In the genomic region with DNA sequence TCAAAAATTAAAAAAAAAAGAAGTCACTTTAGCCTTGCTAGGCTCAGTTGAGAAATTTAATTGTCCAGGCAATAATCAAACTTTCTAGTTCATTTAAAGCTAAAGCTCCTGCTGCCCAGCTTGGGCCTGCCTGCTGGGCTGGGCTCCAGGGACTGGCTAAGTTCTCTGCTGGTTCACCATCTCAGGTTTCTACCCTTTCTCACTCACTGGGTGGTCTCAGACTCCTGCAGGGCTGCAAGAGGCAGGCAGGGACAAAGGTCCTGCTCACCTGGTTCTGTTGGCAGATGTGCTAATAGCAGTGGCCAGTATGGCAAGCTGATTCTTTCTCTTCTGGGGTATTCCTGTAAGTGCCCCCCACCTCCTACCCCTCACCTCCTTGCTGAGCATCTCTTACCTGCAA, we compare ENCODE assay signal across 17 cellular contexts. TPM values are rescaled to one million over a fixed set of nuclear protein-coding genes. Genes with fewer than 3 reads are reported as not detected.
"Had no signal": no experiment of that assay in that cellular context is flagged by ENCODE, and none has a peak within 500 bp of the region (broad histone marks: within the 10 kb centered on the region; RNA-seq: fewer than 3 reads in every experiment).

No MANE protein-coding gene starts in this region.

- ATAC-seq: activated CD8-positive, alpha-beta T cell treated with anti-CD3 and anti-CD28 coated beads, Interleukin-2, amount 10 ng/mL, durations not matched to agents 7 days and 5 days; naive thymus-derived CD4-positive, alpha-beta T cell; sciatic nerve; upper lobe of right lung had no signal

- H3K36me3 ChIP-seq: ascending aorta, thoracic aorta had no signal

- H3K4me1 ChIP-seq: ascending aorta, upper lobe of right lung had no signal

- H3K36me3 Mint-ChIP-seq: memory B cell had no signal

- H3K9me3 Mint-ChIP-seq: activated CD4-positive, alpha-beta T cell treated with anti-CD3 and anti-CD28 coated beads, Interleukin-2, amount 10 ng/mL, durations not matched to agents 24 days and 14 days; immature natural killer cell; memory B cell had no signal

- H3K4me2 ChIP-seq: smooth muscle cell had no signal

- H3K27me3 ChIP-seq: ascending aorta, upper lobe of right lung had no signal

- H3K4me3 Mint-ChIP-seq: activated CD4-positive, alpha-beta T cell treated with anti-CD3 and anti-CD28 coated beads, Interleukin-2, amount 10 ng/mL, durations not matched to agents 24 days and 14 days; activated CD8-positive, alpha-beta T cell treated with anti-CD3 and anti-CD28 coated beads, Interleukin-2, amount 10 ng/mL, durations not matched to agents 7 days and 5 days; immature natural killer cell; memory B cell; naive thymus-derived CD4-positive, alpha-beta T cell had no signal

- DNase-seq: activated CD4-positive, alpha-beta T cell treated with anti-CD3 and anti-CD28 coated beads, Interleukin-2, amount 10 ng/mL, durations not matched to agents 24 days and 14 days; activated CD8-positive, alpha-beta T cell treated with anti-CD3 and anti-CD28 coated beads, Interleukin-2, amount 10 ng/mL, durations not matched to agents 7 days and 5 days; activated naive CD4-positive, alpha-beta T cell treated with Interleukin-2 at 50 U/mL for 16 hours; cerebellar nuclear complex; cortex of kidney; immature natural killer cell; kidney glomerular epithelial cell; naive thymus-derived CD4-positive, alpha-beta T cell; stimulated activated CD4-positive, alpha-beta T cell treated with anti-CD3 and anti-CD28 coated beads, Interleukin-4, amount 100 ng/mL, for 1 hour; T-helper 1 cell; T1000; upper lobe of right lung had no signal

- H3K4me3 ChIP-seq: ascending aorta, smooth muscle cell, thoracic aorta, upper lobe of right lung had no signal

- H3K27me3 Mint-ChIP-seq: activated CD4-positive, alpha-beta T cell treated with anti-CD3 and anti-CD28 coated beads, Interleukin-2, amount 10 ng/mL, durations not matched to agents 24 days and 14 days; naive thymus-derived CD4-positive, alpha-beta T cell had no signal

- H3K27ac ChIP-seq: ascending aorta, thoracic aorta, upper lobe of right lung had no signal

- H3K9me3 ChIP-seq: ascending aorta, thoracic aorta, upper lobe of right lung had no signal

- H3K27ac Mint-ChIP-seq: activated CD4-positive, alpha-beta T cell treated with anti-CD3 and anti-CD28 coated beads, Interleukin-2, amount 10 ng/mL, durations not matched to agents 24 days and 14 days; immature natural killer cell; memory B cell had no signal

RNA-seq across cellular contexts. Expression of gene AURKA, which starts 55.2 kb away (rescaled TPM):
- total RNA-seq: ascending aorta had no signal
